In the genomic region with DNA sequence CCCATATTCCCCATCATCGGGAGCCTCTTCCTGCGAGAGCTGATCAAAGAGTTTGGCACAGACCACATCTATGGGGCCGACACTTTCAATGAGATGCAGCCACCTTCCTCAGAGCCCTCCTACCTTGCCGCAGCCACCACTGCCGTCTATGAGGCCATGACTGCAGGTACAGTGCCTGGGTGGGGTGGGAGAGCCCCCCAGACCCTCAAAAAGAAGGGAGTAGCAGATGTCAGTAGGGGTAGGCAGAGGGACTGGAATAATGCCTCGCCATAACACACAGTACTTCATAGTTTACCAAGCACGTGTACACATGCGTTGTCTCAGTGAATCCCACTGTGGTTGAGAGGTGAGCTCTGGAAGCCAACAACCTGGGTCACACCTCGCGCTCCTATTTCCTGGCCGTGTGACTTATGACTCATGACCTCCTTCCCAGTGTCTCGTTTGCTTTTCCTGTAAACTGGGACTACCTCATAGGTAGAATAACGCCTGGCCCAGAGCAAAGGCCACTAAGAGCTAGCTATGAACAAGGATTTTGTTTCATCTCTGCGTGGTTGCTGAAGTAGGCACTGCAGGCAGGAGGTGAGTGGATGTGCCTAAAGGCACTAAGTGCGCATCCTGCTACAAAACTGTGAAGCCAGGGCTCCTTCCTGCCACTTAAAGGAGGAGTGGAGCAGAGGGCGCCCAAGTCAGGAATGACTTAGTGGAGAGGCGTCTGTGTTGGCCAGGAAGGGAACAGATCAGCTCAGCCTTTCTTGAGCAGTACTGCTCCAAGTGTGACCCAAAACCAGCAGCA, we compare ENCODE assay signal across 11 cellular contexts. TPM values are rescaled to one million over a fixed set of nuclear protein-coding genes. Genes with fewer than 3 reads are reported as not detected.
DNase-seq lines count a peak whose midpoint lies in the region; ATAC-seq and TF ChIP-seq lines count a peak whose summit lies in the region.
"Had no signal": no experiment of that assay in that cellular context is flagged by ENCODE, and none has a peak within 500 bp of the region (broad histone marks: within the 10 kb centered on the region; RNA-seq: fewer than 3 reads in every experiment).

No MANE protein-coding gene starts in this region.

- no peak for DNase-seq in activated CD4-positive, alpha-beta T cell treated with anti-CD3 and anti-CD28 coated beads, Interleukin-2, amount 10 ng/mL, durations not matched to agents 24 days and 14 days
- DNase-seq in activated CD4-positive, alpha-beta T cell treated with anti-CD3 and anti-CD28 coated beads, Interleukin-2, amount 50 U/mL, for 1 hour = no peak
- DNase-seq in Peyer's patch (peak in 1 of 3 donors; percentile 83), EL (no peak), left ventricle myocardium inferior (no peak)
- DNase-seq: NCI-H226 had no signal

- no peak overlapping the region for H3K4me3 ChIP-seq in Peyer's patch
- no peak overlapping the region for H3K4me3 ChIP-seq in duodenal mucosa (ENCODE audit: low read depth in 1 of 2, low read length in 2 of 2)
- no peak overlapping the region for H3K4me3 ChIP-seq in left ventricle myocardium inferior
- H3K4me3 ChIP-seq: skin epidermis had no signal

- ATAC-seq in GM21576 (IDR thresholded peaks at IDR 0.05; ENCODE audit: unreplicated experiment) = no peak
- ATAC-seq: SK-N-SH treated with all-trans-retinoic acid at 6 μM for 48 hours had no signal

- peaks cover 22% of the 10 kb centered on the region for H3K4me1 Mint-ChIP-seq in activated CD4-positive, alpha-beta T cell treated with anti-CD3 and anti-CD28 coated beads, Interleukin-2, amount 10 ng/mL, durations not matched to agents 24 days and 14 days
- peaks cover 13% of the 10 kb centered on the region for H3K4me1 Mint-ChIP-seq in nephron

- peak overlapping the region in 1 of 2 donors; percentile 29 for H3K9ac ChIP-seq in duodenal mucosa (ENCODE audit: low read depth in 1 of 2, low read length in 2 of 2)

- H3K27me3 Mint-ChIP-seq in activated CD4-positive, alpha-beta T cell treated with anti-CD3 and anti-CD28 coated beads, Interleukin-2, amount 10 ng/mL, durations not matched to agents 24 days and 14 days = no peaks in the 10 kb centered on the region
- H3K27me3 Mint-ChIP-seq in nephron (ENCODE audit: low read depth) = no peaks in the 10 kb centered on the region

- peak in 1 of 2 donors; percentile 71 for TF ChIP-seq POLR2A in Peyer's patch (IDR thresholded peaks at IDR 0.05)

- intact Hi-C loops in activated CD4-positive, alpha-beta T cell treated with anti-CD3 and anti-CD28 coated beads, Interleukin-2, amount 10 ng/mL, durations not matched to agents 24 days and 14 days (cut with micrococcal nuclease) = no loop called here
- intact Hi-C loops in left ventricle myocardium inferior (cut with micrococcal nuclease) = no loop called here

- H3K4me1 ChIP-seq in Peyer's patch = peaks cover 0 to 30% (median 7%) of the 10 kb centered on the region in 4 donors
- peaks cover 21% of the 10 kb centered on the region in 2 donors for H3K4me1 ChIP-seq in duodenal mucosa (ENCODE audit: control insufficient read depth in 1 of 2, insufficient read depth in 2 of 2, low read length in 2 of 2)
- peaks cover 12% of the 10 kb centered on the region for H3K4me1 ChIP-seq in left ventricle myocardium inferior

- H3K27me3 ChIP-seq in Peyer's patch = no peaks in the 10 kb centered on the region
- H3K27me3 ChIP-seq in duodenal mucosa (ENCODE audit: control insufficient read depth in 1 of 2, insufficient read depth in 2 of 2, low read length in 2 of 2) = no peaks in the 10 kb centered on the region
- no peaks in the 10 kb centered on the region for H3K27me3 ChIP-seq in left ventricle myocardium inferior (ENCODE audit: low read depth)

- H3K27ac Mint-ChIP-seq in activated CD4-positive, alpha-beta T cell treated with anti-CD3 and anti-CD28 coated beads, Interleukin-2, amount 10 ng/mL, durations not matched to agents 24 days and 14 days = peak overlapping the region; percentile 74
- no peak overlapping the region for H3K27ac Mint-ChIP-seq in nephron

- peaks cover 20% of the 10 kb centered on the region for H3K36me3 Mint-ChIP-seq in activated CD4-positive, alpha-beta T cell treated with anti-CD3 and anti-CD28 coated beads, Interleukin-2, amount 10 ng/mL, durations not matched to agents 24 days and 14 days (ENCODE audit: low read depth)
- peaks cover 18% of the 10 kb centered on the region for H3K36me3 Mint-ChIP-seq in nephron (ENCODE audit: low read depth)

- TF ChIP-seq CTCF in Peyer's patch (IDR thresholded peaks at IDR 0.05) (no peak), nephron (IDR thresholded peaks at IDR 0.05; ENCODE audit: unreplicated experiment in 3 of 3) (no peak), left ventricle myocardium inferior (IDR thresholded peaks at IDR 0.05; ENCODE audit: borderline replicate concordance) (no peak)

- H3K4me3 Mint-ChIP-seq in activated CD4-positive, alpha-beta T cell treated with anti-CD3 and anti-CD28 coated beads, Interleukin-2, amount 10 ng/mL, durations not matched to agents 24 days and 14 days = peak overlapping the region; percentile 44
- peak overlapping the region in 2 of 3 experiments; percentile 8 to 26 for H3K4me3 Mint-ChIP-seq in nephron

- H3K27ac ChIP-seq in Peyer's patch (peak overlapping the region in 3 of 4 donors; percentile 59 to 80 (median 79)), duodenal mucosa (ENCODE audit: low read depth, low read length) (peak overlapping the region; percentile 39), left ventricle myocardium inferior (replicated peaks) (no peak overlapping the region)

- H3K9me3 Mint-ChIP-seq in activated CD4-positive, alpha-beta T cell treated with anti-CD3 and anti-CD28 coated beads, Interleukin-2, amount 10 ng/mL, durations not matched to agents 24 days and 14 days = no peaks in the 10 kb centered on the region
- H3K9me3 Mint-ChIP-seq in nephron = no peaks in the 10 kb centered on the region

- H3K9me3 ChIP-seq in Peyer's patch (no peaks in the 10 kb centered on the region), duodenal mucosa (ENCODE audit: control insufficient read depth in 1 of 2, low read length in 2 of 2) (no peaks in the 10 kb centered on the region), left ventricle myocardium inferior (replicated peaks) (no peaks in the 10 kb centered on the region)

- H3K36me3 ChIP-seq in Peyer's patch = peaks cover 0 to 40% (median 0%) of the 10 kb centered on the region in 3 donors
- peaks cover 0 to 36% of the 10 kb centered on the region in 2 donors for H3K36me3 ChIP-seq in duodenal mucosa (ENCODE audit: control insufficient read depth in 1 of 2, insufficient read depth in 2 of 2, low read length in 2 of 2)
- H3K36me3 ChIP-seq in left ventricle myocardium inferior = peaks cover 59% of the 10 kb centered on the region

RNA-seq across cellular contexts. Expression of gene NAGLU, which starts 5.2 kb away (rescaled TPM):
- total RNA-seq in activated CD4-positive, alpha-beta T cell treated with anti-CD3 and anti-CD28 coated beads, Interleukin-2, amount 10 ng/mL, durations not matched to agents 24 days and 14 days = 20.4 and 20.7 TPM in 2 replicates
- 10 to 100 TPM; 12.4 to 79.2 (median 62.7) TPM for total RNA-seq in Peyer's patch
- total RNA-seq in left ventricle myocardium inferior = 7.7 TPM

RNA-seq across cellular contexts. Expression of gene HSD17B1, which starts 11.5 kb away (rescaled TPM):
- 0.42 and 0.83 TPM in 2 replicates for total RNA-seq in activated CD4-positive, alpha-beta T cell treated with anti-CD3 and anti-CD28 coated beads, Interleukin-2, amount 10 ng/mL, durations not matched to agents 24 days and 14 days
- total RNA-seq in Peyer's patch (1 to 10 TPM in 2 of 4 donors, under 1 TPM in 1, not detected in 1; 0.94 to 3.9 (median 1.7) TPM), left ventricle myocardium inferior (0.99 TPM)

RNA-seq across cellular contexts. Expression of gene COASY, which starts 20.7 kb away (rescaled TPM):
- 97.7 and 109 TPM in 2 replicates for total RNA-seq in activated CD4-positive, alpha-beta T cell treated with anti-CD3 and anti-CD28 coated beads, Interleukin-2, amount 10 ng/mL, durations not matched to agents 24 days and 14 days
- 10 to 100 TPM; 42.1 to 95.4 (median 80.2) TPM for total RNA-seq in Peyer's patch
- 48.8 TPM for total RNA-seq in left ventricle myocardium inferior

RNA-seq across cellular contexts. Expression of gene MLX, which starts 25.7 kb away (rescaled TPM):
- total RNA-seq in activated CD4-positive, alpha-beta T cell treated with anti-CD3 and anti-CD28 coated beads, Interleukin-2, amount 10 ng/mL, durations not matched to agents 24 days and 14 days = 67.8 and 72.6 TPM in 2 replicates
- total RNA-seq in Peyer's patch = 100 to 1,000 TPM in 3 of 4 donors, 10 to 100 TPM in 1; 65.2 to 180 (median 133) TPM
- 79.7 TPM for total RNA-seq in left ventricle myocardium inferior

RNA-seq across cellular contexts. Expression of gene PSMC3IP, which starts 36.3 kb away (rescaled TPM):
- total RNA-seq in activated CD4-positive, alpha-beta T cell treated with anti-CD3 and anti-CD28 coated beads, Interleukin-2, amount 10 ng/mL, durations not matched to agents 24 days and 14 days = 29.1 and 31.1 TPM in 2 replicates
- total RNA-seq in Peyer's patch (1 to 10 TPM in 2 of 4 donors, not detected in 2; 1.2 to 1.5 TPM), left ventricle myocardium inferior (2.5 TPM)
